ENCODE assay signal across 1 cellular context in the genomic region with DNA sequence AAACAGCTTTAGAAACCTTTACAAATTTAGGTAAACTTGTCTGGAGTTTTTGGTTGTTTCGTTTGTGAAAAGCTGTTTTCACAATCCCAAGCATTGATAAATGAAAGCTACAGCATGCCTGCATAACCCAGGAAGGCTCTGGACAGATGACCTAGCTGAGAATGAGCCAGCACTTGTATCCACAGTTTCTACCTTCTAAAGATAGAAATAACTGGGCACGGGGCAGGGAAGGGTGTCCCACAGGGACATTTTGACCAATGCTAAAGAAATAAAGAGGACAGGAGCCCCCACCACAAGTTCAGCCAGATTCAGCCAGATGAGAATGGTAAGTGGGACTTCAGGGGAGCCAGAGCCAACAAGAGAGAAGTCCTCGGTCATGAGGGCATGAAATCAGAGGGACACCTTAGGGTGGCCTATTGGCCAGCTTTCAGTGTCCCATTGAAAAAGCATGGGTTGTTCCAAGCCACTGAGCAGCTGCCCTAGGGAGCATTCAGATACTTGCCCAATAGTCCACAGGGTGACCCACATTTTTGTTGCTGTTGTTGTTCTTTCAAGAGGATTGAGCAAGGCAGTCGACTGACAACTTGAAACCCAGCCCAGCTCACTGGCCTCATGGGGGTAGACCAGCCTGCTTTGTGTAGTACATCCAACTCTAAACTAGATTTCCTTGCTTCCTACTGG.
TF ChIP-seq lines count a peak whose summit lies in the region.

No MANE protein-coding gene starts in this region.

TF ChIP-seq in Ishikawa, 13 proteins besides CTCF, POLR2A, EP300 and RAD21 (continued from another document):
- TF ChIP-seq, protein P1, sequence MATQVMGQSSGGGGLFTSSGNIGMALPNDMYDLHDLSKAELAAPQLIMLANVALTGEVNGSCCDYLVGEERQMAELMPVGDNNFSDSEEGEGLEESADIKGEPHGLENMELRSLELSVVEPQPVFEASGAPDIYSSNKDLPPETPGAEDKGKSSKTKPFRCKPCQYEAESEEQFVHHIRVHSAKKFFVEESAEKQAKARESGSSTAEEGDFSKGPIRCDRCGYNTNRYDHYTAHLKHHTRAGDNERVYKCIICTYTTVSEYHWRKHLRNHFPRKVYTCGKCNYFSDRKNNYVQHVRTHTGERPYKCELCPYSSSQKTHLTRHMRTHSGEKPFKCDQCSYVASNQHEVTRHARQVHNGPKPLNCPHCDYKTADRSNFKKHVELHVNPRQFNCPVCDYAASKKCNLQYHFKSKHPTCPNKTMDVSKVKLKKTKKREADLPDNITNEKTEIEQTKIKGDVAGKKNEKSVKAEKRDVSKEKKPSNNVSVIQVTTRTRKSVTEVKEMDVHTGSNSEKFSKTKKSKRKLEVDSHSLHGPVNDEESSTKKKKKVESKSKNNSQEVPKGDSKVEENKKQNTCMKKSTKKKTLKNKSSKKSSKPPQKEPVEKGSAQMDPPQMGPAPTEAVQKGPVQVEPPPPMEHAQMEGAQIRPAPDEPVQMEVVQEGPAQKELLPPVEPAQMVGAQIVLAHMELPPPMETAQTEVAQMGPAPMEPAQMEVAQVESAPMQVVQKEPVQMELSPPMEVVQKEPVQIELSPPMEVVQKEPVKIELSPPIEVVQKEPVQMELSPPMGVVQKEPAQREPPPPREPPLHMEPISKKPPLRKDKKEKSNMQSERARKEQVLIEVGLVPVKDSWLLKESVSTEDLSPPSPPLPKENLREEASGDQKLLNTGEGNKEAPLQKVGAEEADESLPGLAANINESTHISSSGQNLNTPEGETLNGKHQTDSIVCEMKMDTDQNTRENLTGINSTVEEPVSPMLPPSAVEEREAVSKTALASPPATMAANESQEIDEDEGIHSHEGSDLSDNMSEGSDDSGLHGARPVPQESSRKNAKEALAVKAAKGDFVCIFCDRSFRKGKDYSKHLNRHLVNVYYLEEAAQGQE (IDR thresholded peaks at IDR 0.05; ENCODE audit: low read depth) = no peak
- TF ChIP-seq EGR1 (IDR thresholded peaks at IDR 0.05) (no peak), CREB1 (IDR thresholded peaks at IDR 0.05; ENCODE audit: low read depth) (no peak)
